Comparison of ENCODE assay signal across 9 cellular contexts in the genomic region with DNA sequence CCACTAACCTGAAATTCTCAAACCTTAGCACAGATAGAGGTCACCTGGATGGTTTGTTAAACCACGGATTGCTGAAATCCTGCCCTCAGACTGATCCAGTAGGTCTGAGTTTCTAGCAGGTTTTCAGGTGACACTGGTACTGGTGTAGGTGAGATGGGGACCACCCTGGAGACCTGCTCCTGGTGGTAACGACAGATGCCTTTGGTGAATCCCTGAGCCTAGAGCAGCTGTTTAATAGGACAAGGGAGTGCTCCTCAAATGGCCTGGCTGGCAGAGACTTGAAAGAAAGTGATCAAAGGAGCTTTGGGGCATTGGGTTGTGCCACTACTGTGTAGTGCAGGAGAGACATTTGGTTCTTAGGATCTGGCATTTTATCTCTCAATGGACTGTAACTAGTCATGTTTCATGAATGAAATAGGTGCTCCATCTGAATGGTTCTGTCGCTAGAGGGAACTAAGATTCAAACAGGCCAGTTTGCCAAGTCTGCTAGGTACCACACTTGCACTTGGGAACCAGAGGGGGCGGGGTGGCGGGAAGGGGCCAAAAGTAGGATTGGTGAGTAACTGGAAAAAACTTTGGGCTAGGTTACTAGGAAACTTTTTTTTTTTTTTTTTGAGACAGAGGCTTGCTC. TPM values are rescaled to one million over a fixed set of nuclear protein-coding genes. Genes with fewer than 3 reads are reported as not detected.
A peak's percentile ranks its signal among the peaks of the same experiment; 100 is the strongest.
DNase-seq lines count a peak whose midpoint lies in the region; ATAC-seq lines count a peak whose summit lies in the region.
"Had no signal": no experiment of that assay in that cellular context is flagged by ENCODE, and none has a peak within 500 bp of the region (broad histone marks: within the 10 kb centered on the region; RNA-seq: fewer than 3 reads in every experiment).

No MANE protein-coding gene starts in this region.

- H3K14ac ChIP-seq in mesenchymal stem cell (ENCODE audit: low read length in 2 of 2) = no peak overlapping the region

- peaks cover 25% of the 10 kb centered on the region for H3K36me3 Mint-ChIP-seq in CD4-positive, CD25-positive, alpha-beta regulatory T cell
- peaks cover 60% of the 10 kb centered on the region for H3K36me3 Mint-ChIP-seq in activated CD4-positive, alpha-beta memory T cell treated with anti-CD3 and anti-CD28 coated beads, Interleukin-2, amount 10 ng/mL, durations not matched to agents 7 days and 5 days (ENCODE audit: low read depth)
- H3K36me3 Mint-ChIP-seq: natural killer cell had no signal

- no peaks in the 10 kb centered on the region for H3K79me1 ChIP-seq in mesenchymal stem cell (replicated peaks; ENCODE audit: low read length, poor library complexity, severe bottlenecking)

- no peak for DNase-seq in CD4-positive, CD25-positive, alpha-beta regulatory T cell
- peak; percentile 30 for DNase-seq in HCEC 1CT
- no peak for DNase-seq in activated CD4-positive, alpha-beta memory T cell treated with anti-CD3 and anti-CD28 coated beads, Interleukin-2, amount 10 ng/mL, durations not matched to agents 7 days and 5 days
- no peak for DNase-seq in mesenchymal stem cell
- DNase-seq in NCI-H2081 (lab: John Stamatoyannopoulos, UW) = no peak
- DNase-seq: natural killer cell had no signal

- no peak for ATAC-seq in CD4-positive, CD25-positive, alpha-beta regulatory T cell (ENCODE audit: low read depth in 2 of 2)
- ATAC-seq in HG03159 (IDR thresholded peaks at IDR 0.05; ENCODE audit: unreplicated experiment) (no peak), HG03342 (IDR thresholded peaks at IDR 0.05; ENCODE audit: unreplicated experiment) (no peak)
- no peak for ATAC-seq in activated CD4-positive, CD25-positive, alpha-beta regulatory T cell treated with anti-CD3 and anti-CD28 coated beads, Interleukin-2, amount 50 U/mL, for 24 hours
- ATAC-seq: natural killer cell had no signal

- POLR2A ChIA-PET in activated CD4-positive, alpha-beta memory T cell treated with anti-CD3 and anti-CD28 coated beads, Interleukin-2, amount 10 ng/mL, durations not matched to agents 7 days and 5 days (lab: Charles Lee) = interaction anchor here (0.9 kb wide), 1 partner anchor 312 kb away, joined by 3 read pairs; no protein-coding TSS in a partner anchor

- H2BK15ac ChIP-seq in mesenchymal stem cell (ENCODE audit: low read depth, poor library complexity, severe bottlenecking) = no peak overlapping the region

- no peak overlapping the region for H3K4me2 ChIP-seq in mesenchymal stem cell (ENCODE audit: low read length, poor library complexity, severe bottlenecking)

- no peak overlapping the region for H2AK5ac ChIP-seq in mesenchymal stem cell (ENCODE audit: low read length, severe bottlenecking)

- H3K18ac ChIP-seq in mesenchymal stem cell (ENCODE audit: low read depth in 1 of 2, low read length in 2 of 2) = no peak overlapping the region

- no peak overlapping the region for H3K23ac ChIP-seq in mesenchymal stem cell (ENCODE audit: low read length in 2 of 2)

- H3K9me3 ChIP-seq in CD4-positive, CD25-positive, alpha-beta regulatory T cell (ENCODE audit: control insufficient read depth in 2 of 2, low read length in 2 of 2) = no peaks in the 10 kb centered on the region
- no peaks in the 10 kb centered on the region for H3K9me3 ChIP-seq in mesenchymal stem cell (ENCODE audit: control insufficient read depth, low read length)

- H3K9ac ChIP-seq in mesenchymal stem cell (ENCODE audit: low read length) = peak overlapping the region; percentile 47

- H3K27me3 ChIP-seq in CD4-positive, CD25-positive, alpha-beta regulatory T cell (ENCODE audit: control insufficient read depth, insufficient read depth, low read length) = no peaks in the 10 kb centered on the region
- no peaks in the 10 kb centered on the region for H3K27me3 ChIP-seq in mesenchymal stem cell (ENCODE audit: control insufficient read depth in 1 of 2, insufficient read depth in 1 of 2, low read length in 2 of 2)

- no peak overlapping the region for H2AFZ ChIP-seq in mesenchymal stem cell (ENCODE audit: low read depth, low read length)

- H3K4me3 Mint-ChIP-seq in CD4-positive, CD25-positive, alpha-beta regulatory T cell = peak overlapping the region in 2 of 4 donors; percentile 27 to 82
- H3K4me3 Mint-ChIP-seq in activated CD4-positive, alpha-beta memory T cell treated with anti-CD3 and anti-CD28 coated beads, Interleukin-2, amount 10 ng/mL, durations not matched to agents 7 days and 5 days = no peak overlapping the region
- H3K4me3 Mint-ChIP-seq: natural killer cell had no signal

- H3K4me1 ChIP-seq in CD4-positive, CD25-positive, alpha-beta regulatory T cell (ENCODE audit: control insufficient read depth, insufficient read depth, low read length, poor library complexity, severe bottlenecking) = peaks cover 18% of the 10 kb centered on the region
- peaks cover 12% of the 10 kb centered on the region for H3K4me1 ChIP-seq in mesenchymal stem cell (ENCODE audit: control insufficient read depth, insufficient read depth, low read depth, low read length)

- H3K27ac ChIP-seq in CD4-positive, CD25-positive, alpha-beta regulatory T cell (ENCODE audit: insufficient read depth, low read length, poor library complexity, severe bottlenecking) = no peak overlapping the region
- no peak overlapping the region for H3K27ac ChIP-seq in mesenchymal stem cell (ENCODE audit: low read length, poor library complexity, severe bottlenecking)

- peaks cover 6 to 35% (median 13%) of the 10 kb centered on the region in 4 donors for H3K4me1 Mint-ChIP-seq in CD4-positive, CD25-positive, alpha-beta regulatory T cell
- peaks cover 39% of the 10 kb centered on the region for H3K4me1 Mint-ChIP-seq in activated CD4-positive, alpha-beta memory T cell treated with anti-CD3 and anti-CD28 coated beads, Interleukin-2, amount 10 ng/mL, durations not matched to agents 7 days and 5 days

- H2BK120ac ChIP-seq in mesenchymal stem cell (ENCODE audit: low read depth, low read length) = no peak overlapping the region

- CTCF ChIA-PET in activated CD4-positive, alpha-beta memory T cell treated with anti-CD3 and anti-CD28 coated beads, Interleukin-2, amount 10 ng/mL, durations not matched to agents 7 days and 5 days (lab: Charles Lee) = no interaction called here

- peak overlapping the region; percentile 5 to 62 (median 44) for H3K27ac Mint-ChIP-seq in CD4-positive, CD25-positive, alpha-beta regulatory T cell
- peak overlapping the region; percentile 52 for H3K27ac Mint-ChIP-seq in activated CD4-positive, alpha-beta memory T cell treated with anti-CD3 and anti-CD28 coated beads, Interleukin-2, amount 10 ng/mL, durations not matched to agents 7 days and 5 days

- no peak overlapping the region for H3K4ac ChIP-seq in mesenchymal stem cell (ENCODE audit: low read depth in 1 of 2, low read length in 2 of 2)

- H3K9me3 Mint-ChIP-seq in CD4-positive, CD25-positive, alpha-beta regulatory T cell = no peaks in the 10 kb centered on the region
- H3K9me3 Mint-ChIP-seq in activated CD4-positive, alpha-beta memory T cell treated with anti-CD3 and anti-CD28 coated beads, Interleukin-2, amount 10 ng/mL, durations not matched to agents 7 days and 5 days = no peaks in the 10 kb centered on the region
- H3K9me3 Mint-ChIP-seq: natural killer cell had no signal

- peaks cover under 1% of the 10 kb centered on the region for H3K27me3 Mint-ChIP-seq in CD4-positive, CD25-positive, alpha-beta regulatory T cell
- no peaks in the 10 kb centered on the region for H3K27me3 Mint-ChIP-seq in activated CD4-positive, alpha-beta memory T cell treated with anti-CD3 and anti-CD28 coated beads, Interleukin-2, amount 10 ng/mL, durations not matched to agents 7 days and 5 days

- WGBS in mesenchymal stem cell = 81% methylated on average over 5 of the region's 5 CpGs

- no peak overlapping the region for H4K8ac ChIP-seq in mesenchymal stem cell (ENCODE audit: low read length)

- H2BK5ac ChIP-seq in mesenchymal stem cell (ENCODE audit: low read depth, low read length, poor library complexity, severe bottlenecking) = no peak overlapping the region

- H3K4me3 ChIP-seq in CD4-positive, CD25-positive, alpha-beta regulatory T cell (ENCODE audit: low read depth, low read length) = no peak overlapping the region
- no peak overlapping the region for H3K4me3 ChIP-seq in mesenchymal stem cell (ENCODE audit: insufficient read depth in 1 of 2, low read depth in 1 of 2, low read length in 2 of 2)

- no peak overlapping the region for H2BK12ac ChIP-seq in mesenchymal stem cell (ENCODE audit: low read length in 2 of 2)

- H4K91ac ChIP-seq in mesenchymal stem cell (ENCODE audit: low read length) = no peak overlapping the region

- H3K36me3 ChIP-seq in CD4-positive, CD25-positive, alpha-beta regulatory T cell (ENCODE audit: control insufficient read depth, insufficient read depth, low read length) = peaks cover 26% of the 10 kb centered on the region
- H3K36me3 ChIP-seq in mesenchymal stem cell (ENCODE audit: control insufficient read depth in 1 of 2, insufficient read depth in 2 of 2, low read depth in 1 of 2, low read length in 2 of 2) = peaks cover 38 to 52% of the 10 kb centered on the region in 2 experiments

RNA-seq across cellular contexts. Expression of a gene that starts 2.9 kb away (rescaled TPM):
- total RNA-seq in CD4-positive, CD25-positive, alpha-beta regulatory T cell = 38.3 TPM
- 10 to 100 TPM; 62.9 to 87.6 (median 71.8) TPM for polyA plus RNA-seq in CD4-positive, CD25-positive, alpha-beta regulatory T cell
- 100 to 1,000 TPM; 149 to 154 TPM for total RNA-seq in activated CD4-positive, alpha-beta memory T cell treated with anti-CD3 and anti-CD28 coated beads, Interleukin-2, amount 10 ng/mL, durations not matched to agents 7 days and 5 days
- polyA plus RNA-seq in mesenchymal stem cell (2013, experiment 1 of 2) = 27.4 TPM
- 24.5 TPM for polyA plus RNA-seq in mesenchymal stem cell (2013, experiment 2 of 2)

RNA-seq across cellular contexts. Expression of a gene that starts 5.4 kb away (rescaled TPM):
- total RNA-seq in CD4-positive, CD25-positive, alpha-beta regulatory T cell = 881 TPM
- 1,000 to 10,000 TPM; 1,558 to 2,241 (median 2,024) TPM for polyA plus RNA-seq in CD4-positive, CD25-positive, alpha-beta regulatory T cell
- total RNA-seq in activated CD4-positive, alpha-beta memory T cell treated with anti-CD3 and anti-CD28 coated beads, Interleukin-2, amount 10 ng/mL, durations not matched to agents 7 days and 5 days = 100 to 1,000 TPM; 880 to 892 TPM
- 5,075 TPM for polyA plus RNA-seq in mesenchymal stem cell (2013, experiment 1 of 2)
- polyA plus RNA-seq in mesenchymal stem cell (2013, experiment 2 of 2) = 4,888 TPM

RNA-seq across cellular contexts. Expression of a gene that starts 18.5 kb away (rescaled TPM):
- 21.9 TPM for total RNA-seq in CD4-positive, CD25-positive, alpha-beta regulatory T cell
- 10 to 100 TPM; 40.6 to 51.4 (median 49.1) TPM for polyA plus RNA-seq in CD4-positive, CD25-positive, alpha-beta regulatory T cell
- total RNA-seq in activated CD4-positive, alpha-beta memory T cell treated with anti-CD3 and anti-CD28 coated beads, Interleukin-2, amount 10 ng/mL, durations not matched to agents 7 days and 5 days = 10 to 100 TPM; 15.0 to 16.6 TPM
- 775 TPM for polyA plus RNA-seq in mesenchymal stem cell (2013, experiment 1 of 2)
- polyA plus RNA-seq in mesenchymal stem cell (2013, experiment 2 of 2) = 762 TPM

RNA-seq across cellular contexts. Expression of a gene that starts 21.4 kb away (rescaled TPM):
- not detected for total RNA-seq in CD4-positive, CD25-positive, alpha-beta regulatory T cell
- polyA plus RNA-seq in CD4-positive, CD25-positive, alpha-beta regulatory T cell = under 1 TPM in 3 of 4 donors, not detected in 1; 0.05 to 0.18 (median 0.08) TPM
- not detected for total RNA-seq in activated CD4-positive, alpha-beta memory T cell treated with anti-CD3 and anti-CD28 coated beads, Interleukin-2, amount 10 ng/mL, durations not matched to agents 7 days and 5 days
- 1.1 TPM for polyA plus RNA-seq in mesenchymal stem cell (2013, experiment 1 of 2)
- 1.2 TPM for polyA plus RNA-seq in mesenchymal stem cell (2013, experiment 2 of 2)

RNA-seq across cellular contexts. Expression of a gene that starts 23.3 kb away (rescaled TPM):
- total RNA-seq in CD4-positive, CD25-positive, alpha-beta regulatory T cell = 14.9 TPM
- polyA plus RNA-seq in CD4-positive, CD25-positive, alpha-beta regulatory T cell = 10 to 100 TPM; 10.6 to 15.2 (median 13.2) TPM
- total RNA-seq in activated CD4-positive, alpha-beta memory T cell treated with anti-CD3 and anti-CD28 coated beads, Interleukin-2, amount 10 ng/mL, durations not matched to agents 7 days and 5 days = 10 to 100 TPM; 17.1 to 17.3 TPM
- 6.8 TPM for polyA plus RNA-seq in mesenchymal stem cell (2013, experiment 1 of 2)
- 7.1 TPM for polyA plus RNA-seq in mesenchymal stem cell (2013, experiment 2 of 2)
